In genomic region chr2:120912101-120912985, GRCh38 we compare ENCODE assay signal across 11 cellular contexts.
DNase-seq lines count a peak whose midpoint lies in the region; ATAC-seq and TF ChIP-seq lines count a peak whose summit lies in the region.
"Had no signal": no experiment of that assay in that cellular context is flagged by ENCODE, and none has a peak within 500 bp of the region (broad histone marks: within the 10 kb centered on the region; RNA-seq: fewer than 3 reads in every experiment).

No MANE protein-coding gene starts in this region.

- no peak for TF ChIP-seq POLR2A in gastrocnemius medialis (IDR thresholded peaks at IDR 0.05)

- no TSS peak for BruUV-seq in Calu3 (replicated peaks; lab: Mats Ljungman, UMichigan)

- H3K27me3 ChIP-seq in left ventricle myocardium inferior (ENCODE audit: low read depth) (no peaks in the 10 kb centered on the region), gastrocnemius medialis (no peaks in the 10 kb centered on the region)

- ATAC-seq in gastrocnemius medialis = no peak

- TF ChIP-seq CTCF in Calu3 (IDR thresholded peaks at IDR 0.05; ENCODE audit: unreplicated experiment) = no peak
- TF ChIP-seq CTCF in left ventricle myocardium inferior (IDR thresholded peaks at IDR 0.05; ENCODE audit: borderline replicate concordance) = no peak
- TF ChIP-seq CTCF in gastrocnemius medialis (IDR thresholded peaks at IDR 0.05 in 4 of 5, conservative IDR thresholded peaks at IDR 0.05 in 1 of 5) = no peak

- H3K36me3 Mint-ChIP-seq in Calu3 (ENCODE audit: insufficient read depth, unreplicated experiment) = peaks cover 8% of the 10 kb centered on the region
- H3K36me3 Mint-ChIP-seq: CD8-positive, alpha-beta memory T cell had no signal

- H3K4me1 Mint-ChIP-seq in Calu3 (ENCODE audit: low read depth, unreplicated experiment) = peaks cover 64% of the 10 kb centered on the region
- H3K4me1 Mint-ChIP-seq: CD8-positive, alpha-beta memory T cell had no signal

- H3K4me3 Mint-ChIP-seq in Calu3 (ENCODE audit: low read depth, unreplicated experiment) = peak overlapping the region; percentile 56
- H3K4me3 Mint-ChIP-seq: CD8-positive, alpha-beta memory T cell had no signal

- no peaks in the 10 kb centered on the region for H3K27me3 Mint-ChIP-seq in Calu3 (ENCODE audit: unreplicated experiment)
- H3K27me3 Mint-ChIP-seq: CD8-positive, alpha-beta memory T cell had no signal

- H3K4me3 ChIP-seq in left ventricle myocardium inferior (peak overlapping the region; percentile 37), gastrocnemius medialis (peak overlapping the region in 1 of 4 donors; percentile 2)

- in situ Hi-C loops in gastrocnemius medialis (cut with MboI; ENCODE audit: low sequenced_read_pairs in 4 of 4) = no loop called here

- H3K4me1 ChIP-seq in left ventricle myocardium inferior (peaks cover 47% of the 10 kb centered on the region), gastrocnemius medialis (peaks cover 19 to 23% of the 10 kb centered on the region in 2 donors)

- H3K9me3 ChIP-seq in left ventricle myocardium inferior (replicated peaks) (no peaks in the 10 kb centered on the region), gastrocnemius medialis (no peaks in the 10 kb centered on the region)

- H3K27ac Mint-ChIP-seq in Calu3 (ENCODE audit: unreplicated experiment) = peak overlapping the region; percentile 86
- H3K27ac Mint-ChIP-seq: CD8-positive, alpha-beta memory T cell had no signal

- H3K9me3 Mint-ChIP-seq in Calu3 (ENCODE audit: low read depth, unreplicated experiment) = no peaks in the 10 kb centered on the region
- H3K9me3 Mint-ChIP-seq: CD8-positive, alpha-beta memory T cell had no signal

- intact Hi-C loops in Calu3 (cut with micrococcal nuclease; ENCODE audit: unreplicated experiment) (no loop called here), left ventricle myocardium inferior (cut with micrococcal nuclease) (no loop called here), gastrocnemius medialis (cut with DNase I; ENCODE audit: low total_unique reads) (no loop called here)

- H3K27ac ChIP-seq in left ventricle myocardium inferior (replicated peaks) = peak overlapping the region; percentile 72
- peak overlapping the region in 3 of 4 donors; percentile 10 to 44 (median 26) for H3K27ac ChIP-seq in gastrocnemius medialis

- DNase-seq in Calu3 (peak; percentile 69), amniotic epithelial cell (ENCODE audit: low read depth) (peak; percentile 90), left ventricle myocardium inferior (peak; percentile 69), gastrocnemius medialis (no peak), GM19240 (ENCODE audit: insufficient read length, low spot score) (no peak), RKO (ENCODE audit: low spot score) (no peak), GM19238 (ENCODE audit: insufficient read length, low spot score) (no peak), kidney tubule cell (ENCODE audit: low spot score) (no peak)
- DNase-seq: activated CD4-positive, alpha-beta T cell treated with anti-CD3 and anti-CD28 coated beads for 1 hour; amniotic stem cell had no signal

- CTCF ChIA-PET in Calu3 (lab: Charles Lee) = interaction anchor here (0.6 to 1.4 kb wide), 6 partner anchors 15 to 779 kb away, joined by 3 to 5 read pairs (median 3); no protein-coding TSS in a partner anchor

- H3K36me3 ChIP-seq in left ventricle myocardium inferior (no peaks in the 10 kb centered on the region), gastrocnemius medialis (no peaks in the 10 kb centered on the region)

Comparison
In these comparisons a context has a peak if more than half of its experiments do, and no peak if none do; other contexts are left out.
1. DNase-seq: peak in Calu3 (single experiment), amniotic epithelial cell (single experiment) and left ventricle myocardium inferior (single experiment); none in gastrocnemius medialis (0 of 2), GM19240 (single experiment), RKO (single experiment), GM19238 (single experiment) and kidney tubule cell (single experiment).